ENCODE assay signal across 35 cellular contexts in genomic region chr10:71467161-71467560, GRCh38.
"Had no signal": no experiment of that assay in that cellular context is flagged by ENCODE, and none has a peak within 500 bp of the region (broad histone marks: within the 10 kb centered on the region; RNA-seq: fewer than 3 reads in every experiment).

No MANE protein-coding gene starts in this region.

- DNase-seq: activated CD4-positive, alpha-beta memory T cell treated with anti-CD3 and anti-CD28 coated beads, Interleukin-2, amount 10 ng/mL, durations not matched to agents 7 days and 5 days; activated CD4-positive, alpha-beta T cell treated with anti-CD3 and anti-CD28 coated beads for 1 hour; activated CD4-positive, alpha-beta T cell treated with anti-CD3 and anti-CD28 coated beads for 36 hours; activated CD4-positive, alpha-beta T cell treated with anti-CD3 and anti-CD28 coated beads for 48 hours; activated CD4-positive, alpha-beta T cell treated with anti-CD3 and anti-CD28 coated beads, Interleukin-2, amount 10 ng/mL, durations not matched to agents 7 days and 5 days; activated CD4-positive, alpha-beta T cell treated with anti-CD3 and anti-CD28 coated beads, Interleukin-2, amount 50 U/mL, for 48 hours; activated CD4-positive, CD25-positive, alpha-beta regulatory T cell; activated CD8-positive, alpha-beta memory T cell treated with anti-CD3 and anti-CD28 coated beads for 24 hours; activated CD8-positive, alpha-beta memory T cell treated with anti-CD3 and anti-CD28 coated beads, Interleukin-2, amount 10 ng/mL, durations not matched to agents 7 days and 5 days; activated CD8-positive, alpha-beta memory T cell treated with anti-CD3 and anti-CD28 coated beads, Interleukin-2, amount 50 U/mL, for 48 hours; activated CD8-positive, alpha-beta T cell treated with anti-CD3 and anti-CD28 coated beads, Interleukin-2, amount 10 ng/mL, durations not matched to agents 7 days and 5 days; activated effector memory CD4-positive, alpha-beta T cell treated with Interleukin-2 at 50 U/mL for 16 hours; activated gamma-delta T cell; activated naive CD4-positive, alpha-beta T cell treated with anti-CD3 and anti-CD28 coated beads, Interleukin-2, amount 10 ng/mL, durations not matched to agents 7 days and 5 days; activated naive CD4-positive, alpha-beta T cell treated with Interleukin-2 at 50 U/mL for 16 hours; activated naive CD8-positive, alpha-beta T cell treated with anti-CD3 and anti-CD28 coated beads, Interleukin-2, amount 10 ng/mL, durations not matched to agents 7 days and 5 days; activated T-cell treated with anti-CD3 and anti-CD28 coated beads, Interleukin-2, amount 50 U/mL, for 24 hours; activated T-cell treated with anti-CD3 and anti-CD28 coated beads, Interleukin-2, amount 50 U/mL, for 48 hours; adrenal gland; amniotic stem cell; body of pancreas; brain microvascular endothelial cell; central memory CD4-positive, alpha-beta T cell; cerebellar nuclear complex; T-cell; T-helper 2 cell; T-helper 9 cell; WERI-Rb-1 had no signal

- H3K9me3 ChIP-seq: adrenal gland, body of pancreas, breast epithelium had no signal

- H3K4me3 ChIP-seq: adrenal gland, body of pancreas, breast epithelium had no signal

- ATAC-seq: activated CD4-positive, alpha-beta T cell treated with anti-CD3 and anti-CD28 coated beads for 36 hours; activated CD4-positive, CD25-positive, alpha-beta regulatory T cell treated with anti-CD3 and anti-CD28 coated beads, Interleukin-2, amount 50 U/mL, for 24 hours; activated CD8-positive, alpha-beta memory T cell treated with anti-CD3 and anti-CD28 coated beads, Interleukin-2, amount 10 ng/mL, durations not matched to agents 7 days and 5 days; activated CD8-positive, alpha-beta T cell treated with anti-CD3 and anti-CD28 coated beads, Interleukin-2, amount 10 ng/mL, durations not matched to agents 7 days and 5 days; body of pancreas; T-cell; WTC11 had no signal

- H3K27me3 Mint-ChIP-seq: activated CD4-positive, alpha-beta memory T cell treated with anti-CD3 and anti-CD28 coated beads, Interleukin-2, amount 10 ng/mL, durations not matched to agents 7 days and 5 days; activated CD4-positive, alpha-beta T cell treated with anti-CD3 and anti-CD28 coated beads for 36 hours; activated CD4-positive, alpha-beta T cell treated with anti-CD3 and anti-CD28 coated beads, Interleukin-2, amount 10 ng/mL, durations not matched to agents 7 days and 5 days; activated naive CD4-positive, alpha-beta T cell treated with anti-CD3 and anti-CD28 coated beads, Interleukin-2, amount 10 ng/mL, durations not matched to agents 7 days and 5 days; activated naive CD4-positive, alpha-beta T cell treated with anti-CD3 and anti-CD28 coated beads, Interleukin-2, amount 50 U/mL, for 24 hours; activated naive CD8-positive, alpha-beta T cell; activated T-cell treated with anti-CD3 and anti-CD28 coated beads, Interleukin-2, amount 50 U/mL, for 24 hours had no signal

- H3K9me3 Mint-ChIP-seq: activated CD4-positive, alpha-beta memory T cell treated with anti-CD3 and anti-CD28 coated beads, Interleukin-2, amount 10 ng/mL, durations not matched to agents 7 days and 5 days; activated CD4-positive, alpha-beta T cell treated with anti-CD3 and anti-CD28 coated beads, Interleukin-2, amount 10 ng/mL, durations not matched to agents 7 days and 5 days; activated naive CD4-positive, alpha-beta T cell treated with anti-CD3 and anti-CD28 coated beads, Interleukin-2, amount 10 ng/mL, durations not matched to agents 7 days and 5 days; activated naive CD4-positive, alpha-beta T cell treated with anti-CD3 and anti-CD28 coated beads, Interleukin-2, amount 50 U/mL, for 24 hours; activated naive CD8-positive, alpha-beta T cell treated with anti-CD3 and anti-CD28 coated beads, Interleukin-2, amount 10 ng/mL, durations not matched to agents 7 days and 5 days; activated T-cell treated with anti-CD3 and anti-CD28 coated beads, Interleukin-2, amount 50 U/mL, for 24 hours; activated T-helper 2 cell treated with anti-CD3 and anti-CD28 coated beads, Interferon-gamma antibody, Interleukin-2, Interleukin-4, amounts not matched to agents 10 μg/mL and 5 μg/mL and 100 μg/mL, durations not matched to agents 14 hours and 24 hours and 36 hours; T-cell; T-helper 2 cell treated with Interferon-gamma antibody and Interleukin-4, amounts not matched to agents 5 μg/mL and 100 μg/mL, for 36 hours; WTC11 had no signal

- H3K27ac Mint-ChIP-seq: activated CD4-positive, alpha-beta memory T cell treated with anti-CD3 and anti-CD28 coated beads, Interleukin-2, amount 10 ng/mL, durations not matched to agents 7 days and 5 days; activated CD4-positive, alpha-beta T cell treated with anti-CD3 and anti-CD28 coated beads for 36 hours; activated CD4-positive, alpha-beta T cell treated with anti-CD3 and anti-CD28 coated beads, Interleukin-2, amount 10 ng/mL, durations not matched to agents 7 days and 5 days; activated CD8-positive, alpha-beta memory T cell treated with anti-CD3 and anti-CD28 coated beads, Interleukin-2, amount 10 ng/mL, durations not matched to agents 7 days and 5 days; activated CD8-positive, alpha-beta T cell treated with anti-CD3 and anti-CD28 coated beads, Interleukin-2, amount 10 ng/mL, durations not matched to agents 7 days and 5 days; activated naive CD4-positive, alpha-beta T cell treated with anti-CD3 and anti-CD28 coated beads, Interleukin-2, amount 10 ng/mL, durations not matched to agents 7 days and 5 days; activated naive CD4-positive, alpha-beta T cell treated with anti-CD3 and anti-CD28 coated beads, Interleukin-2, amount 50 U/mL, for 24 hours; activated naive CD8-positive, alpha-beta T cell; activated naive CD8-positive, alpha-beta T cell treated with anti-CD3 and anti-CD28 coated beads, Interleukin-2, amount 10 ng/mL, durations not matched to agents 7 days and 5 days; activated T-cell treated with anti-CD3 and anti-CD28 coated beads, Interleukin-2, amount 50 U/mL, for 24 hours; activated T-helper 2 cell treated with anti-CD3 and anti-CD28 coated beads, Interferon-gamma antibody, Interleukin-2, Interleukin-4, amounts not matched to agents 10 μg/mL and 5 μg/mL and 100 μg/mL, durations not matched to agents 14 hours and 24 hours and 36 hours; T-cell; T-helper 2 cell treated with Interferon-gamma antibody and Interleukin-4, amounts not matched to agents 5 μg/mL and 100 μg/mL, for 36 hours; WTC11 had no signal

- H3K4me1 Mint-ChIP-seq: activated CD4-positive, alpha-beta memory T cell treated with anti-CD3 and anti-CD28 coated beads, Interleukin-2, amount 10 ng/mL, durations not matched to agents 7 days and 5 days; activated CD4-positive, alpha-beta T cell treated with anti-CD3 and anti-CD28 coated beads for 36 hours; activated CD4-positive, alpha-beta T cell treated with anti-CD3 and anti-CD28 coated beads, Interleukin-2, amount 10 ng/mL, durations not matched to agents 7 days and 5 days; activated CD8-positive, alpha-beta memory T cell treated with anti-CD3 and anti-CD28 coated beads, Interleukin-2, amount 10 ng/mL, durations not matched to agents 7 days and 5 days; activated naive CD4-positive, alpha-beta T cell treated with anti-CD3 and anti-CD28 coated beads, Interleukin-2, amount 10 ng/mL, durations not matched to agents 7 days and 5 days; activated naive CD4-positive, alpha-beta T cell treated with anti-CD3 and anti-CD28 coated beads, Interleukin-2, amount 50 U/mL, for 24 hours; activated naive CD8-positive, alpha-beta T cell treated with anti-CD3 and anti-CD28 coated beads, Interleukin-2, amount 10 ng/mL, durations not matched to agents 7 days and 5 days; T-cell; WTC11 had no signal

- H3K27me3 ChIP-seq: adrenal gland, body of pancreas, brain microvascular endothelial cell, breast epithelium had no signal

- H3K36me3 ChIP-seq: adrenal gland, brain microvascular endothelial cell, breast epithelium had no signal

- H3K4me1 ChIP-seq: adrenal gland had no signal

- H3K27ac ChIP-seq: adrenal gland, body of pancreas, brain microvascular endothelial cell, breast epithelium, WERI-Rb-1 had no signal

- H3K36me3 Mint-ChIP-seq: activated CD8-positive, alpha-beta memory T cell treated with anti-CD3 and anti-CD28 coated beads, Interleukin-2, amount 10 ng/mL, durations not matched to agents 7 days and 5 days; activated naive CD4-positive, alpha-beta T cell treated with anti-CD3 and anti-CD28 coated beads, Interleukin-2, amount 10 ng/mL, durations not matched to agents 7 days and 5 days; activated naive CD4-positive, alpha-beta T cell treated with anti-CD3 and anti-CD28 coated beads, Interleukin-2, amount 50 U/mL, for 24 hours; activated naive CD8-positive, alpha-beta T cell; activated naive CD8-positive, alpha-beta T cell treated with anti-CD3 and anti-CD28 coated beads, Interleukin-2, amount 10 ng/mL, durations not matched to agents 7 days and 5 days; T-cell; WTC11 had no signal

- H3K4me3 Mint-ChIP-seq: activated CD4-positive, alpha-beta memory T cell treated with anti-CD3 and anti-CD28 coated beads, Interleukin-2, amount 10 ng/mL, durations not matched to agents 7 days and 5 days; activated CD4-positive, alpha-beta T cell treated with anti-CD3 and anti-CD28 coated beads for 36 hours; activated CD4-positive, alpha-beta T cell treated with anti-CD3 and anti-CD28 coated beads, Interleukin-2, amount 10 ng/mL, durations not matched to agents 7 days and 5 days; activated CD8-positive, alpha-beta memory T cell treated with anti-CD3 and anti-CD28 coated beads, Interleukin-2, amount 10 ng/mL, durations not matched to agents 7 days and 5 days; activated CD8-positive, alpha-beta T cell treated with anti-CD3 and anti-CD28 coated beads, Interleukin-2, amount 10 ng/mL, durations not matched to agents 7 days and 5 days; activated naive CD4-positive, alpha-beta T cell treated with anti-CD3 and anti-CD28 coated beads, Interleukin-2, amount 10 ng/mL, durations not matched to agents 7 days and 5 days; activated naive CD4-positive, alpha-beta T cell treated with anti-CD3 and anti-CD28 coated beads, Interleukin-2, amount 50 U/mL, for 24 hours; activated naive CD8-positive, alpha-beta T cell; activated naive CD8-positive, alpha-beta T cell treated with anti-CD3 and anti-CD28 coated beads, Interleukin-2, amount 10 ng/mL, durations not matched to agents 7 days and 5 days; activated T-cell treated with anti-CD3 and anti-CD28 coated beads, Interleukin-2, amount 50 U/mL, for 24 hours; T-cell; T-helper 2 cell treated with Interferon-gamma antibody and Interleukin-4, amounts not matched to agents 5 μg/mL and 100 μg/mL, for 36 hours; WTC11 had no signal
